Comparison of ENCODE assay signal across 20 cellular contexts in genomic region chr19:2724148-2724557, GRCh38. TPM values are rescaled to one million over a fixed set of nuclear protein-coding genes. Genes with fewer than 3 reads are reported as not detected.
DNase-seq lines count a peak whose midpoint lies in the region; ATAC-seq, FAIRE-seq and TF ChIP-seq lines count a peak whose summit lies in the region.
"Had no signal": no experiment of that assay in that cellular context is flagged by ENCODE, and none has a peak within 500 bp of the region (broad histone marks: within the 10 kb centered on the region; RNA-seq: fewer than 3 reads in every experiment).

No MANE protein-coding gene starts in this region.

- H3K27ac ChIP-seq in HepG2 (ENCODE audit: extremely low read length, insufficient read depth, low read length) (no peak overlapping the region), right lobe of liver (no peak overlapping the region), esophagus squamous epithelium (peak overlapping the region in 1 of 4 donors; percentile 50)
- H3K27ac ChIP-seq: HL-60 had no signal

- H3K36me3 ChIP-seq in HepG2 (replicated peaks in 1 of 2; ENCODE audit: control insufficient read depth in 1 of 2, insufficient read depth in 2 of 2, low read length in 2 of 2), result no peaks in the 10 kb centered on the region
- H3K36me3 ChIP-seq in right lobe of liver, result no peaks in the 10 kb centered on the region
- H3K36me3 ChIP-seq in kidney epithelial cell (ENCODE audit: control insufficient read depth, insufficient read depth, low read length), result no peaks in the 10 kb centered on the region
- no peaks in the 10 kb centered on the region for H3K36me3 ChIP-seq in esophagus squamous epithelium
- H3K36me3 ChIP-seq: transverse colon had no signal

- peak overlapping the region in 1 of 3 experiments; percentile 29; a peak in 2 of 6 replicates for H3K4me3 ChIP-seq in HepG2 (replicated peaks in 1 of 3; ENCODE audit: insufficient read depth in 1 of 3, low read depth in 2 of 3, low read length in 3 of 3)
- no peak overlapping the region for H3K4me3 ChIP-seq in right lobe of liver
- no peak overlapping the region for H3K4me3 ChIP-seq in astrocyte of the spinal cord (ENCODE audit: low read depth, low read length)
- no peak overlapping the region for H3K4me3 ChIP-seq in kidney epithelial cell (ENCODE audit: low read depth, low read length)
- no peak overlapping the region for H3K4me3 ChIP-seq in esophagus squamous epithelium
- H3K4me3 ChIP-seq: skin epidermis, transverse colon had no signal

- H3K79me2 ChIP-seq in HepG2 (ENCODE audit: insufficient read depth, low read length), result no peaks in the 10 kb centered on the region

- TF ChIP-seq POLR2A in HepG2 (IDR thresholded peaks at IDR 0.05; ENCODE audit: insufficient read depth in 1 of 2, low read depth in 2 of 2, low read length in 2 of 2) (no peak), right lobe of liver (IDR thresholded peaks at IDR 0.05) (no peak), esophagus squamous epithelium (IDR thresholded peaks at IDR 0.05) (no peak)

- no TSS peak for BruUV-seq in HepG2 (replicated peaks; lab: Mats Ljungman, UMichigan)

- WGBS in HepG2 (ENCODE audit: low lambda C conversion rate), result no CpG with 5 or more reads among the region's 7 CpGs
- WGBS in right lobe of liver (ENCODE audit: insufficient coverage, low coverage, low lambda C conversion rate, missing lambda C conversion rate), result 39% methylated on average over 4 of the region's 7 CpGs
- 78 to 100% methylated on average over 1 to 2 of the region's 7 CpGs for WGBS in esophagus squamous epithelium, 2 donors

- DNase-seq in HepG2 (ENCODE audit: low spot score) (no peak), right lobe of liver (no peak), astrocyte of the spinal cord (ENCODE audit: low read depth, low spot score) (no peak), kidney epithelial cell (ENCODE audit: low read depth) (no peak), esophagus squamous epithelium (lab: John Stamatoyannopoulos, UW) (no peak), amniotic stem cell (lab: John Stamatoyannopoulos, UW) (no peak), GM10248 (ENCODE audit: extremely low spot score) (no peak)
- DNase-seq: activated CD4-positive, alpha-beta T cell treated with anti-CD3 and anti-CD28 coated beads, Interleukin-2, amount 10 ng/mL, durations not matched to agents 24 days and 14 days; activated T-cell treated with anti-CD3 and anti-CD28 coated beads, Interleukin-2, amount 50 U/mL, for 24 hours; Caco-2; central memory CD4-positive, alpha-beta T cell; immature natural killer cell; NCI-H1417 treated with DMSO at 0.1 percent for 48 hours; NCI-H345; occipital lobe; transverse colon had no signal

- no peak for TF ChIP-seq EP300 in HepG2 (IDR thresholded peaks at IDR 0.05; ENCODE audit: low read depth in 2 of 2, low read length in 2 of 2)
- no peak for TF ChIP-seq EP300 in HepG2 (CRISPR knock-in tag; IDR thresholded peaks at IDR 0.05; ENCODE audit: borderline replicate concordance)

- POLR2A ChIA-PET in HepG2 (lab: Yijun Ruan, JAX), result interaction anchor here (1.3 to 2.0 kb wide), 2 partner anchors 21 to 76 kb away, joined by 5 to 7 read pairs; no protein-coding TSS in a partner anchor
- POLR2A ChIA-PET in GM10248 (lab: Yijun Ruan, JAX), result no interaction called here

- no peak overlapping the region for H3K9ac ChIP-seq in HepG2 (ENCODE audit: insufficient read depth, low read depth, low read length)

- no peak overlapping the region for H2AFZ ChIP-seq in HepG2 (ENCODE audit: low read length)

- H3K4me2 ChIP-seq in HepG2 (ENCODE audit: low read depth, low read length), result peak overlapping the region; percentile 41

- in situ Hi-C loops in HepG2 (cut with HindIII; ENCODE audit: extremely low pct_ligation_motif_present, low pct_unique_long_range_greater_than_20kb), result no loop called here
- in situ Hi-C loops in astrocyte of the spinal cord (cut with HindIII; ENCODE audit: low sequenced_read_pairs), result no loop called here

- TF ChIP-seq CTCF in HepG2 (CRISPR knock-in tag; IDR thresholded peaks at IDR 0.05), result peak; percentile 19; the same call in 1 of the 2 replicates
- TF ChIP-seq CTCF in right lobe of liver (IDR thresholded peaks at IDR 0.05), result no peak
- TF ChIP-seq CTCF in astrocyte of the spinal cord (IDR thresholded peaks at IDR 0.05; ENCODE audit: low read depth, low read length), result peak; percentile 6
- TF ChIP-seq CTCF in kidney epithelial cell (IDR thresholded peaks at IDR 0.05; ENCODE audit: insufficient read depth, low read length, poor library complexity, severe bottlenecking), result peak; percentile 20
- no peak for TF ChIP-seq CTCF in esophagus squamous epithelium (IDR thresholded peaks at IDR 0.05)
- TF ChIP-seq CTCF in GM10248 (IDR thresholded peaks at IDR 0.05; ENCODE audit: control extremely low read depth, extremely low read depth, low read depth, missing control alignments), result no peak

- no peaks in the 10 kb centered on the region for H4K20me1 ChIP-seq in HepG2 (ENCODE audit: insufficient read depth, low read length)

- CTCF ChIA-PET in HepG2 (lab: Yijun Ruan, JAX; ENCODE audit: low intra/inter-chr PET ratio, low total read pairs), result no interaction called here
- CTCF ChIA-PET in GM10248 (lab: Yijun Ruan, JAX), result interaction anchor here (1.2 to 1.5 kb wide), 2 partner anchors 76 to 226 kb away, joined by 3 to 4 read pairs; no protein-coding TSS in a partner anchor

- ATAC-seq in HepG2, result peak; percentile 41
- ATAC-seq in right lobe of liver, result no peak
- no peak for ATAC-seq in GM18873 (IDR thresholded peaks at IDR 0.05; ENCODE audit: low FRiP score, unreplicated experiment)

- intact Hi-C loops in HepG2 (cut with micrococcal nuclease; ENCODE audit: unreplicated experiment) (no loop called here), right lobe of liver (cut with DNase I) (no loop called here), esophagus squamous epithelium (cut with DNase I) (no loop called here)

- TF ChIP-seq RAD21 in HepG2 (CRISPR knock-in tag; IDR thresholded peaks at IDR 0.05), result no peak

- H3K27me3 ChIP-seq in HepG2 (ENCODE audit: control insufficient read depth in 1 of 2, insufficient read depth in 2 of 2, low read length in 2 of 2), result peaks cover 25 to 67% of the 10 kb centered on the region in 2 experiments
- H3K27me3 ChIP-seq in right lobe of liver, result peaks cover 0 to 8% of the 10 kb centered on the region in 2 donors
- H3K27me3 ChIP-seq in kidney epithelial cell (ENCODE audit: control insufficient read depth, insufficient read depth, low read length), result peaks cover 44% of the 10 kb centered on the region
- peaks cover 0 to 94% (median 10%) of the 10 kb centered on the region in 4 donors for H3K27me3 ChIP-seq in esophagus squamous epithelium

- no peak for FAIRE-seq in HepG2 (lab: Jason Lieb, UNC)
- FAIRE-seq: G401.6 had no signal

- H3K9me3 ChIP-seq in HepG2 (ENCODE audit: low read length) (no peaks in the 10 kb centered on the region), right lobe of liver (no peaks in the 10 kb centered on the region), esophagus squamous epithelium (no peaks in the 10 kb centered on the region)
- H3K9me3 ChIP-seq: Caco-2, transverse colon had no signal

- H3K4me1 ChIP-seq in HepG2 (ENCODE audit: insufficient read depth, low read length) (peaks cover 42% of the 10 kb centered on the region), right lobe of liver (no peaks in the 10 kb centered on the region), esophagus squamous epithelium (peaks cover 29 to 50% (median 29%) of the 10 kb centered on the region in 3 donors)
- H3K4me1 ChIP-seq: Caco-2 had no signal

RNA-seq across cellular contexts. Expression of gene DIRAS1, which starts 3.0 kb away (rescaled TPM):
- total RNA-seq in HepG2 (2016; rRNA removed; fragmentation: Illumina TruSeq; extraction: Trizol), result 0.97 and 1.2 TPM in 2 replicates
- total RNA-seq in HepG2 (2016; cell fraction: cytosol; rRNA removed; fragmentation: Illumina TruSeq; extraction: Trizol; ENCODE audit: low read depth), result 0.61 and 0.62 TPM in 2 replicates
- total RNA-seq in HepG2 (2016; cell fraction: insoluble cytoplasmic fraction; rRNA removed; fragmentation: Illumina TruSeq; extraction: Trizol), result 1.0 and 1.1 TPM in 2 replicates
- total RNA-seq in HepG2 (2016; cell fraction: membrane; rRNA removed; fragmentation: Illumina TruSeq; extraction: Trizol), result 1.3 and 1.6 TPM in 2 replicates
- 0.56 and 0.94 TPM in 2 replicates for total RNA-seq in HepG2 (2016; cell fraction: nucleus; rRNA removed; fragmentation: Illumina TruSeq; extraction: Trizol)
- 1.8 and 2.9 TPM in 2 replicates for polyA plus RNA-seq in HepG2 (2011; rRNA removed)
- 1.7 and 2.2 TPM in 2 replicates for polyA plus RNA-seq in HepG2 (2011; cell fraction: cytosol; rRNA removed)
- polyA plus RNA-seq in HepG2 (2011; cell fraction: nucleus; rRNA removed), result 2.6 and 3.2 TPM in 2 replicates
- 1.3 and 1.7 TPM in 2 replicates for polyA plus RNA-seq in HepG2 (2012)
- polyA plus RNA-seq in HepG2 (2016; cell fraction: cytosol; fragmentation: Illumina TruSeq; extraction: Trizol; ENCODE audit: low read depth), result 0.97 and 1.5 TPM in 2 replicates
- 1.7 and 2.5 TPM in 2 replicates for polyA plus RNA-seq in HepG2 (2016; cell fraction: insoluble cytoplasmic fraction; fragmentation: Illumina TruSeq; extraction: Trizol; ENCODE audit: low read depth)
- 1.8 and 1.9 TPM in 2 replicates for polyA plus RNA-seq in HepG2 (2016; cell fraction: membrane; fragmentation: Illumina TruSeq; extraction: Trizol; ENCODE audit: low read depth)
- 1.9 and 2.0 TPM in 2 replicates for polyA plus RNA-seq in HepG2 (2016; cell fraction: nucleus; fragmentation: Illumina TruSeq; extraction: Trizol; ENCODE audit: insufficient read depth, low read depth)
- 0.35 and 2.3 TPM in 2 replicates for polyA minus RNA-seq in HepG2 (2011; rRNA and poly(A)+ RNA removed; ENCODE audit: low replicate concordance)
- polyA minus RNA-seq in HepG2 (2011; cell fraction: cytosol; rRNA and poly(A)+ RNA removed), result 1.7 and 1.8 TPM in 2 replicates
- 0.64 and 0.75 TPM in 2 replicates for polyA minus RNA-seq in HepG2 (2011; cell fraction: nucleus; rRNA and poly(A)+ RNA removed)
- total RNA-seq in right lobe of liver, result 1 to 10 TPM in 1 of 6 experiments, under 1 TPM in 1, not detected in 4; 0.19 to 1.6 TPM
- 3.1 and 5.3 TPM in 2 replicates for total RNA-seq in kidney epithelial cell
- 1 to 10 TPM in 2 of 4 donors, under 1 TPM in 2; 0.61 to 2.2 (median 1.4) TPM for total RNA-seq in esophagus squamous epithelium
- polyA plus RNA-seq: immature natural killer cell had no signal

RNA-seq across cellular contexts. Expression of gene SLC39A3, which starts 15.7 kb away (rescaled TPM):
- total RNA-seq in HepG2 (2016; rRNA removed; fragmentation: Illumina TruSeq; extraction: Trizol) (25.0 and 41.6 TPM in 2 replicates), right lobe of liver (10 to 100 TPM; 13.5 to 29.5 (median 19.6) TPM), kidney epithelial cell (59.6 TPM in 2 replicates), esophagus squamous epithelium (10 to 100 TPM; 14.8 to 22.1 (median 20.7) TPM)
- 28.6 and 43.2 TPM in 2 replicates for total RNA-seq in HepG2 (2016; cell fraction: cytosol; rRNA removed; fragmentation: Illumina TruSeq; extraction: Trizol; ENCODE audit: low read depth)
- 19.6 and 44.5 TPM in 2 replicates for total RNA-seq in HepG2 (2016; cell fraction: insoluble cytoplasmic fraction; rRNA removed; fragmentation: Illumina TruSeq; extraction: Trizol)
- total RNA-seq in HepG2 (2016; cell fraction: membrane; rRNA removed; fragmentation: Illumina TruSeq; extraction: Trizol), result 45.1 and 60.0 TPM in 2 replicates
- 30.3 and 32.7 TPM in 2 replicates for total RNA-seq in HepG2 (2016; cell fraction: nucleus; rRNA removed; fragmentation: Illumina TruSeq; extraction: Trizol)
- polyA plus RNA-seq in HepG2 (2011; rRNA removed), result 33.6 and 34.2 TPM in 2 replicates
- 39.9 and 48.2 TPM in 2 replicates for polyA plus RNA-seq in HepG2 (2011; cell fraction: cytosol; rRNA removed)
- 22.1 and 24.0 TPM in 2 replicates for polyA plus RNA-seq in HepG2 (2011; cell fraction: nucleus; rRNA removed)
- 18.4 and 30.9 TPM in 2 replicates for polyA plus RNA-seq in HepG2 (2012)
- polyA plus RNA-seq in HepG2 (2016; cell fraction: cytosol; fragmentation: Illumina TruSeq; extraction: Trizol; ENCODE audit: low read depth), result 41.4 and 52.9 TPM in 2 replicates
- 27.9 and 37.1 TPM in 2 replicates for polyA plus RNA-seq in HepG2 (2016; cell fraction: insoluble cytoplasmic fraction; fragmentation: Illumina TruSeq; extraction: Trizol; ENCODE audit: low read depth)
- 50.5 and 57.8 TPM in 2 replicates for polyA plus RNA-seq in HepG2 (2016; cell fraction: membrane; fragmentation: Illumina TruSeq; extraction: Trizol; ENCODE audit: low read depth)
- polyA plus RNA-seq in HepG2 (2016; cell fraction: nucleus; fragmentation: Illumina TruSeq; extraction: Trizol; ENCODE audit: insufficient read depth, low read depth), result 65.1 and 70.7 TPM in 2 replicates
- polyA minus RNA-seq in HepG2 (2011; rRNA and poly(A)+ RNA removed; ENCODE audit: low replicate concordance), result 38.4 and 71.1 TPM in 2 replicates
- polyA minus RNA-seq in HepG2 (2011; cell fraction: cytosol; rRNA and poly(A)+ RNA removed), result 13.8 and 15.1 TPM in 2 replicates
- polyA minus RNA-seq in HepG2 (2011; cell fraction: nucleus; rRNA and poly(A)+ RNA removed), result 8.5 and 9.3 TPM in 2 replicates

RNA-seq across cellular contexts. Expression of gene GNG7, which starts 21.7 kb away (rescaled TPM):
- total RNA-seq in HepG2 (2016; rRNA removed; fragmentation: Illumina TruSeq; extraction: Trizol), result 1.4 and 1.7 TPM in 2 replicates
- 1.3 and 2.3 TPM in 2 replicates for total RNA-seq in HepG2 (2016; cell fraction: cytosol; rRNA removed; fragmentation: Illumina TruSeq; extraction: Trizol; ENCODE audit: low read depth)
- total RNA-seq in HepG2 (2016; cell fraction: insoluble cytoplasmic fraction; rRNA removed; fragmentation: Illumina TruSeq; extraction: Trizol), result 1.3 and 1.7 TPM in 2 replicates
- 2.6 and 3.1 TPM in 2 replicates for total RNA-seq in HepG2 (2016; cell fraction: membrane; rRNA removed; fragmentation: Illumina TruSeq; extraction: Trizol)
- total RNA-seq in HepG2 (2016; cell fraction: nucleus; rRNA removed; fragmentation: Illumina TruSeq; extraction: Trizol), result 1.5 TPM in 2 replicates
- 3.3 and 3.9 TPM in 2 replicates for polyA plus RNA-seq in HepG2 (2011; rRNA removed)
- polyA plus RNA-seq in HepG2 (2011; cell fraction: cytosol; rRNA removed), result 3.1 and 3.7 TPM in 2 replicates
- polyA plus RNA-seq in HepG2 (2011; cell fraction: nucleus; rRNA removed), result 6.7 and 7.8 TPM in 2 replicates
- polyA plus RNA-seq in HepG2 (2012), result 2.6 and 4.5 TPM in 2 replicates
- 7.6 and 10.4 TPM in 2 replicates for polyA plus RNA-seq in HepG2 (2016; cell fraction: cytosol; fragmentation: Illumina TruSeq; extraction: Trizol; ENCODE audit: low read depth)
- 3.9 and 5.5 TPM in 2 replicates for polyA plus RNA-seq in HepG2 (2016; cell fraction: insoluble cytoplasmic fraction; fragmentation: Illumina TruSeq; extraction: Trizol; ENCODE audit: low read depth)
- polyA plus RNA-seq in HepG2 (2016; cell fraction: membrane; fragmentation: Illumina TruSeq; extraction: Trizol; ENCODE audit: low read depth), result 6.5 and 9.8 TPM in 2 replicates
- 7.6 and 8.6 TPM in 2 replicates for polyA plus RNA-seq in HepG2 (2016; cell fraction: nucleus; fragmentation: Illumina TruSeq; extraction: Trizol; ENCODE audit: insufficient read depth, low read depth)
- polyA minus RNA-seq in HepG2 (2011; rRNA and poly(A)+ RNA removed; ENCODE audit: low replicate concordance), result 1.2 TPM in 1 of 2 replicates, not detected in the other
- 1.2 and 1.7 TPM in 2 replicates for polyA minus RNA-seq in HepG2 (2011; cell fraction: cytosol; rRNA and poly(A)+ RNA removed)
- polyA minus RNA-seq in HepG2 (2011; cell fraction: nucleus; rRNA and poly(A)+ RNA removed), result 1.1 and 1.2 TPM in 2 replicates
- 1 to 10 TPM; 1.3 to 3.7 (median 2.3) TPM for total RNA-seq in right lobe of liver
- 0.21 and 0.33 TPM in 2 replicates for total RNA-seq in kidney epithelial cell
- 1 to 10 TPM in 3 of 4 donors, under 1 TPM in 1; 0.57 to 3.8 (median 1.6) TPM for total RNA-seq in esophagus squamous epithelium

RNA-seq across cellular contexts. Expression of gene SGTA, which starts 58.9 kb away (rescaled TPM):
- total RNA-seq in HepG2 (2016; rRNA removed; fragmentation: Illumina TruSeq; extraction: Trizol) (47.4 and 47.5 TPM in 2 replicates), right lobe of liver (10 to 100 TPM; 21.5 to 41.7 (median 23.7) TPM), kidney epithelial cell (70.7 and 80.2 TPM in 2 replicates), esophagus squamous epithelium (10 to 100 TPM; 30.6 to 45.0 (median 42.8) TPM)
- 15.4 and 15.7 TPM in 2 replicates for total RNA-seq in HepG2 (2016; cell fraction: cytosol; rRNA removed; fragmentation: Illumina TruSeq; extraction: Trizol; ENCODE audit: low read depth)
- 38.4 and 51.3 TPM in 2 replicates for total RNA-seq in HepG2 (2016; cell fraction: insoluble cytoplasmic fraction; rRNA removed; fragmentation: Illumina TruSeq; extraction: Trizol)
- 36.5 and 39.1 TPM in 2 replicates for total RNA-seq in HepG2 (2016; cell fraction: membrane; rRNA removed; fragmentation: Illumina TruSeq; extraction: Trizol)
- total RNA-seq in HepG2 (2016; cell fraction: nucleus; rRNA removed; fragmentation: Illumina TruSeq; extraction: Trizol), result 22.7 and 29.7 TPM in 2 replicates
- polyA plus RNA-seq in HepG2 (2011; rRNA removed), result 43.0 and 43.9 TPM in 2 replicates
- 36.5 and 53.7 TPM in 2 replicates for polyA plus RNA-seq in HepG2 (2011; cell fraction: cytosol; rRNA removed)
- 91.7 and 100.0 TPM in 2 replicates for polyA plus RNA-seq in HepG2 (2011; cell fraction: nucleus; rRNA removed)
- 31.5 and 46.4 TPM in 2 replicates for polyA plus RNA-seq in HepG2 (2012)
- 19.4 and 21.9 TPM in 2 replicates for polyA plus RNA-seq in HepG2 (2016; cell fraction: cytosol; fragmentation: Illumina TruSeq; extraction: Trizol; ENCODE audit: low read depth)
- polyA plus RNA-seq in HepG2 (2016; cell fraction: insoluble cytoplasmic fraction; fragmentation: Illumina TruSeq; extraction: Trizol; ENCODE audit: low read depth), result 59.1 and 69.1 TPM in 2 replicates
- 43.4 and 44.2 TPM in 2 replicates for polyA plus RNA-seq in HepG2 (2016; cell fraction: membrane; fragmentation: Illumina TruSeq; extraction: Trizol; ENCODE audit: low read depth)
- 75.8 and 78.8 TPM in 2 replicates for polyA plus RNA-seq in HepG2 (2016; cell fraction: nucleus; fragmentation: Illumina TruSeq; extraction: Trizol; ENCODE audit: insufficient read depth, low read depth)
- 33.4 and 37.8 TPM in 2 replicates for polyA minus RNA-seq in HepG2 (2011; rRNA and poly(A)+ RNA removed; ENCODE audit: low replicate concordance)
- polyA minus RNA-seq in HepG2 (2011; cell fraction: cytosol; rRNA and poly(A)+ RNA removed), result 21.6 and 25.4 TPM in 2 replicates
- polyA minus RNA-seq in HepG2 (2011; cell fraction: nucleus; rRNA and poly(A)+ RNA removed), result 12.1 and 13.1 TPM in 2 replicates

Comparison
In these comparisons a context has a peak if more than half of its experiments do, and no peak if none do; other contexts are left out.
1. CTCF ChIP-seq: peak in HepG2 (single experiment), astrocyte of the spinal cord (single experiment) and kidney epithelial cell (single experiment); none in right lobe of liver (0 of 4), esophagus squamous epithelium (0 of 6) and GM10248 (single experiment).